In the genomic region with DNA sequence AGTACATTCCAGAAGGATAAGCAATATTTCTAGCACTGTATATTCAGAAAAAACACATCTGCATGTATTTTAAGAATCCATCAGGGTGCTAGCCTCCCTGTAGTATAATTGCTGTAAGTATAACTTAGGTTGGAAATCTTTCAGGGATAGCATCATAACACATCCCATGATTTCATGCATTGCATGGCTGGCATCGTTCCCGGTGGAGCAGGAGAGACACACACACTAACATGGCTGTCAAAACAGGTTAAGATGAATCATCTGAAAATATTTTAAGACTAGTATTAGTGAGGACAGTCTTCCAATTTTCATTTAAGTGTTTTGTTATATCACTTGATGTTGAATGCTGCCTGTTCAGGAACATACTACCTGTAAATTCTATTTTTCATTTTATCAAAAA, we compare ENCODE assay signal across 14 cellular contexts. TPM values are rescaled to one million over a fixed set of nuclear protein-coding genes. Genes with fewer than 3 reads are reported as not detected.
DNase-seq lines count a peak whose midpoint lies in the region; ATAC-seq and TF ChIP-seq lines count a peak whose summit lies in the region.
"Had no signal": no experiment of that assay in that cellular context is flagged by ENCODE, and none has a peak within 500 bp of the region (broad histone marks: within the 10 kb centered on the region; RNA-seq: fewer than 3 reads in every experiment).

No MANE protein-coding gene starts in this region.

- no peak for ATAC-seq in GM21367 (IDR thresholded peaks at IDR 0.05; ENCODE audit: unreplicated experiment)
- no peak for ATAC-seq in activated CD8-positive, alpha-beta T cell treated with anti-CD3 and anti-CD28 coated beads for 36 hours
- ATAC-seq: Right ventricle myocardium inferior had no signal

- CTCF ChIA-PET in SK-N-SH (lab: Yijun Ruan, JAX): no interaction called here
- CTCF ChIA-PET in activated CD8-positive, alpha-beta T cell treated with anti-CD3 and anti-CD28 coated beads for 36 hours (lab: Charles Lee): no interaction called here

- no peak for TF ChIP-seq EP300 in SK-N-SH (IDR thresholded peaks at IDR 0.05; ENCODE audit: borderline replicate concordance in 1 of 2, low read depth in 1 of 2, low read length in 1 of 2)

- no peaks in the 10 kb centered on the region for H3K36me3 ChIP-seq in SK-N-SH (replicated peaks in 1 of 2; ENCODE audit: control insufficient read depth in 1 of 2, insufficient read depth in 2 of 2, low read length in 1 of 2)
- H3K36me3 ChIP-seq: sigmoid colon had no signal

- no peaks in the 10 kb centered on the region for H3K4me1 ChIP-seq in SK-N-SH (ENCODE audit: control insufficient read depth in 1 of 2, insufficient read depth in 2 of 2, low read depth in 1 of 2, low read length in 1 of 2)
- H3K4me1 ChIP-seq: sigmoid colon had no signal

- no peaks in the 10 kb centered on the region for H3K9me3 ChIP-seq in SK-N-SH
- H3K9me3 ChIP-seq: sigmoid colon had no signal

- intact Hi-C loops in activated CD8-positive, alpha-beta T cell treated with anti-CD3 and anti-CD28 coated beads for 36 hours (cut with micrococcal nuclease): no loop called here

- no peak overlapping the region for H3K4me2 ChIP-seq in SK-N-SH

- H3K9me2 ChIP-seq in SK-N-SH: no peaks in the 10 kb centered on the region

- peak; percentile 0 for DNase-seq in NCI-H2227 (lab: John Stamatoyannopoulos, UW; ENCODE audit: unreplicated experiment)
- DNase-seq in NCI-H2227 treated with DMSO at 0.1 percent for 48 hours (lab: John Stamatoyannopoulos, UW): no peak
- peak; percentile 9 for DNase-seq in SK-N-SH
- DNase-seq in fibroblast of peridontal ligament (ENCODE audit: extremely low read depth): peak; percentile 49
- DNase-seq in stromal cell of bone marrow (ENCODE audit: low read depth): peak; percentile 38
- DNase-seq in cerebellar nuclear complex (lab: John Stamatoyannopoulos, UW): no peak
- DNase-seq in activated CD8-positive, alpha-beta T cell treated with anti-CD3 and anti-CD28 coated beads for 36 hours: no peak
- DNase-seq: activated naive CD8-positive, alpha-beta T cell treated with anti-CD3 and anti-CD28 coated beads, Interleukin-2, amount 10 ng/mL, durations not matched to agents 7 days and 5 days; effector CD8-positive, alpha-beta T cell; sigmoid colon; trophoblast cell had no signal

- TF ChIP-seq CTCF in SK-N-SH (IDR thresholded peaks at IDR 0.05): no peak
- no peak for TF ChIP-seq CTCF in activated CD8-positive, alpha-beta T cell treated with anti-CD3 and anti-CD28 coated beads for 36 hours (IDR thresholded peaks at IDR 0.05)

- H4K20me1 ChIP-seq in SK-N-SH (ENCODE audit: insufficient read depth): no peaks in the 10 kb centered on the region

- no peak overlapping the region for H3K4me3 ChIP-seq in SK-N-SH (ENCODE audit: low read depth in 2 of 2, low read length in 1 of 2)
- H3K4me3 ChIP-seq: sigmoid colon had no signal

- no peak overlapping the region for H3K27ac ChIP-seq in SK-N-SH (ENCODE audit: low read depth in 2 of 2, low read length in 1 of 2)
- H3K27ac ChIP-seq: sigmoid colon had no signal

- H3K27me3 ChIP-seq in SK-N-SH (ENCODE audit: insufficient read depth): no peaks in the 10 kb centered on the region
- H3K27me3 ChIP-seq: sigmoid colon had no signal

- no peaks in the 10 kb centered on the region for H3K9me3 Mint-ChIP-seq in activated CD8-positive, alpha-beta T cell treated with anti-CD3 and anti-CD28 coated beads for 36 hours
- H3K9me3 Mint-ChIP-seq: activated naive CD8-positive, alpha-beta T cell treated with anti-CD3 and anti-CD28 coated beads, Interleukin-2, amount 10 ng/mL, durations not matched to agents 7 days and 5 days had no signal

- H3K9ac ChIP-seq in SK-N-SH: no peak overlapping the region

- H3K4me1 Mint-ChIP-seq in activated CD8-positive, alpha-beta T cell treated with anti-CD3 and anti-CD28 coated beads for 36 hours (ENCODE audit: low read depth): no peaks in the 10 kb centered on the region
- H3K4me1 Mint-ChIP-seq: activated naive CD8-positive, alpha-beta T cell treated with anti-CD3 and anti-CD28 coated beads, Interleukin-2, amount 10 ng/mL, durations not matched to agents 7 days and 5 days had no signal

- no peaks in the 10 kb centered on the region for H3F3A ChIP-seq in SK-N-SH (replicated peaks; ENCODE audit: insufficient read depth)

- no peaks in the 10 kb centered on the region for H3K79me2 ChIP-seq in SK-N-SH (ENCODE audit: insufficient read depth)

- H3K27me3 Mint-ChIP-seq in activated CD8-positive, alpha-beta T cell treated with anti-CD3 and anti-CD28 coated beads for 36 hours: peaks cover 2% of the 10 kb centered on the region
- H3K27me3 Mint-ChIP-seq: activated naive CD8-positive, alpha-beta T cell treated with anti-CD3 and anti-CD28 coated beads, Interleukin-2, amount 10 ng/mL, durations not matched to agents 7 days and 5 days had no signal

- no peak overlapping the region for H2AFZ ChIP-seq in SK-N-SH (ENCODE audit: low read depth)

- POLR2A ChIA-PET in SK-N-SH (lab: Yijun Ruan, JAX): no interaction called here
- POLR2A ChIA-PET in activated CD8-positive, alpha-beta T cell treated with anti-CD3 and anti-CD28 coated beads for 36 hours (lab: Charles Lee): no interaction called here

- TF ChIP-seq RAD21 in SK-N-SH (IDR thresholded peaks at IDR 0.05; ENCODE audit: low read length): no peak

- H3K27ac Mint-ChIP-seq in activated CD8-positive, alpha-beta T cell treated with anti-CD3 and anti-CD28 coated beads for 36 hours: no peak overlapping the region
- H3K27ac Mint-ChIP-seq: activated naive CD8-positive, alpha-beta T cell treated with anti-CD3 and anti-CD28 coated beads, Interleukin-2, amount 10 ng/mL, durations not matched to agents 7 days and 5 days had no signal

- no peak overlapping the region for H3K4me3 Mint-ChIP-seq in activated CD8-positive, alpha-beta T cell treated with anti-CD3 and anti-CD28 coated beads for 36 hours
- H3K4me3 Mint-ChIP-seq: activated naive CD8-positive, alpha-beta T cell treated with anti-CD3 and anti-CD28 coated beads, Interleukin-2, amount 10 ng/mL, durations not matched to agents 7 days and 5 days had no signal

- H3K36me3 Mint-ChIP-seq in activated CD8-positive, alpha-beta T cell treated with anti-CD3 and anti-CD28 coated beads for 36 hours (ENCODE audit: low read depth): no peaks in the 10 kb centered on the region
- H3K36me3 Mint-ChIP-seq: activated naive CD8-positive, alpha-beta T cell treated with anti-CD3 and anti-CD28 coated beads, Interleukin-2, amount 10 ng/mL, durations not matched to agents 7 days and 5 days had no signal

- WGBS in SK-N-SH (ENCODE audit: low lambda C conversion rate): 59% methylated on average over 2 of the region's 2 CpGs

TF ChIP-seq in SK-N-SH, 30 proteins besides CTCF, POLR2A, EP300 and RAD21:
- TF ChIP-seq NFIC (IDR thresholded peaks at IDR 0.05; ENCODE audit: borderline replicate concordance) (peak; percentile 27; the same call in 1 of the 2 replicates), TCF12 (IDR thresholded peaks at IDR 0.05) (peak; percentile 6; the same call in 1 of the 2 replicates), GATA2 (CRISPR knock-in tag; IDR thresholded peaks at IDR 0.05) (no peak), EZH2phosphoT487 (IDR thresholded peaks at IDR 0.05; ENCODE audit: borderline replicate concordance, low read depth) (no peak)
- TF ChIP-seq, protein P1, sequence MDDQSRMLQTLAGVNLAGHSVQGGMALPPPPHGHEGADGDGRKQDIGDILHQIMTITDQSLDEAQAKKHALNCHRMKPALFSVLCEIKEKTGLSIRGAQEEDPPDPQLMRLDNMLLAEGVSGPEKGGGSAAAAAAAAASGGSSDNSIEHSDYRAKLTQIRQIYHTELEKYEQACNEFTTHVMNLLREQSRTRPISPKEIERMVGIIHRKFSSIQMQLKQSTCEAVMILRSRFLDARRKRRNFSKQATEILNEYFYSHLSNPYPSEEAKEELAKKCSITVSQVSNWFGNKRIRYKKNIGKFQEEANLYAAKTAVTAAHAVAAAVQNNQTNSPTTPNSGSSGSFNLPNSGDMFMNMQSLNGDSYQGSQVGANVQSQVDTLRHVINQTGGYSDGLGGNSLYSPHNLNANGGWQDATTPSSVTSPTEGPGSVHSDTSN (IDR thresholded peaks at IDR 0.05): peak; percentile 58

RNA-seq across cellular contexts. Expression of a gene that starts 32.1 kb away (rescaled TPM):
- polyA plus RNA-seq in SK-N-SH (2012; rRNA removed): 8.8 and 10.9 TPM in 2 replicates
- polyA plus RNA-seq in SK-N-SH (2012; cell fraction: cytosol; rRNA removed): 13.0 and 17.9 TPM in 2 replicates
- polyA plus RNA-seq in SK-N-SH (2012; cell fraction: nucleus; rRNA removed): 3.6 TPM in 2 replicates
- total RNA-seq in activated CD8-positive, alpha-beta T cell treated with anti-CD3 and anti-CD28 coated beads for 36 hours: 10 to 100 TPM; 65.8 to 66.5 TPM
- total RNA-seq: mononuclear cell had no signal

Comparison
In these comparisons a context has a peak if more than half of its experiments do, and no peak if none do; other contexts are left out.
1. DNase-seq: peak in NCI-H2227 (single experiment), SK-N-SH (single experiment), fibroblast of peridontal ligament (single experiment) and stromal cell of bone marrow (single experiment); none in NCI-H2227 treated with DMSO at 0.1 percent for 48 hours (single experiment), cerebellar nuclear complex (0 of 2) and activated CD8-positive, alpha-beta T cell treated with anti-CD3 and anti-CD28 coated beads for 36 hours (single experiment).